1 cellular context compared by ENCODE assay signal in genomic region chr5:18744990-18745590, GRCh38.
TF ChIP-seq lines count a peak whose summit lies in the region.

No MANE protein-coding gene starts in this region.

TF ChIP-seq in GM12878, 131 proteins besides CTCF, POLR2A, EP300 and RAD21 (continued from another document):
- peak; percentile 43; the same call in 1 of the 2 replicates for TF ChIP-seq PKNOX1 (IDR thresholded peaks at IDR 0.05)
- TF ChIP-seq NBN (IDR thresholded peaks at IDR 0.05) = peak; percentile 41; the same call in 1 of the 2 replicates
- TF ChIP-seq HDGF (IDR thresholded peaks at IDR 0.05) = peak; percentile 47; the same call in 1 of the 2 replicates
- TF ChIP-seq ZNF384 (IDR thresholded peaks at IDR 0.05; ENCODE audit: borderline replicate concordance, low read depth, low read length) = peak; percentile 25; the same call in 1 of the 2 replicates
- TF ChIP-seq POLR2AphosphoS5 (IDR thresholded peaks at IDR 0.05; ENCODE audit: low read length) = 0 out of 2 replicates have a peak, but pooled peaks have one; percentile 22
